Comparison of ENCODE assay signal across 28 cellular contexts in genomic region chr1:85128296-85128695, GRCh38.
A peak's percentile ranks its signal among the peaks of the same experiment; 100 is the strongest.
DNase-seq lines count a peak whose midpoint lies in the region; ATAC-seq and TF ChIP-seq lines count a peak whose summit lies in the region.
"Had no signal": no experiment of that assay in that cellular context is flagged by ENCODE, and none has a peak within 500 bp of the region (broad histone marks: within the 10 kb centered on the region; RNA-seq: fewer than 3 reads in every experiment).

No MANE protein-coding gene starts in this region.

- H3K27ac ChIP-seq in GM23338 (ENCODE audit: low read depth): no peak overlapping the region
- peak overlapping the region; percentile 15 to 53 for H3K27ac ChIP-seq in ascending aorta
- H3K27ac ChIP-seq: A549, adrenal gland, cardiac muscle cell, dorsolateral prefrontal cortex, foreskin keratinocyte, hepatocyte, KMS-11, neutrophil had no signal

- intact Hi-C loops in ascending aorta (cut with DNase I): no loop called here

- H3K4me3 Mint-ChIP-seq in GM23338: no peak overlapping the region
- H3K4me3 Mint-ChIP-seq in stimulated activated memory B cell treated with anti-CD40 and anti-IgM and Interleukin-4, amounts not matched to agents 10 μg/mL and 1 μg/mL and 100 μg/mL, for 72 hours: no peak overlapping the region
- H3K4me3 Mint-ChIP-seq: activated CD4-positive, alpha-beta T cell treated with anti-CD3 and anti-CD28 coated beads for 36 hours; activated T-cell treated with anti-CD3 and anti-CD28 coated beads, Interleukin-2, amount 50 U/mL, for 24 hours; CD14-positive monocyte; stimulated activated effector memory CD8-positive, alpha-beta T cell treated with anti-CD3 and anti-CD28 coated beads, Interleukin-12 subunit alpha, Interleukin-12 subunit beta, amount 100 ng/mL, for 72 hours; T-helper 1 cell treated with Interleukin-12 subunit alpha and Interleukin-12 subunit beta and Interleukin-4 antibody, amounts not matched to agents 30 μg/mL and 1 μg/mL, for 36 hours had no signal

- no peaks in the 10 kb centered on the region for H3K79me2 ChIP-seq in GM23338 (replicated peaks; ENCODE audit: insufficient read depth)
- H3K79me2 ChIP-seq: hepatocyte had no signal

- H3K36me3 ChIP-seq in GM23338 (ENCODE audit: insufficient read depth) (no peaks in the 10 kb centered on the region), ascending aorta (no peaks in the 10 kb centered on the region)
- H3K36me3 ChIP-seq: adrenal gland, cardiac muscle cell, neutrophil had no signal

- H4K20me1 ChIP-seq in GM23338 (replicated peaks; ENCODE audit: insufficient read depth): no peaks in the 10 kb centered on the region

- no peaks in the 10 kb centered on the region for H3F3A ChIP-seq in GM23338 (replicated peaks; ENCODE audit: low read depth)

- H3K4me1 Mint-ChIP-seq in GM23338: peaks cover 2% of the 10 kb centered on the region
- no peaks in the 10 kb centered on the region for H3K4me1 Mint-ChIP-seq in stimulated activated memory B cell treated with anti-CD40 and anti-IgM and Interleukin-4, amounts not matched to agents 10 μg/mL and 1 μg/mL and 100 μg/mL, for 72 hours
- H3K4me1 Mint-ChIP-seq: activated CD4-positive, alpha-beta T cell treated with anti-CD3 and anti-CD28 coated beads for 36 hours; CD14-positive monocyte; stimulated activated effector memory CD8-positive, alpha-beta T cell treated with anti-CD3 and anti-CD28 coated beads, Interleukin-12 subunit alpha, Interleukin-12 subunit beta, amount 100 ng/mL, for 72 hours had no signal

- H3K4me1 ChIP-seq in GM23338 (ENCODE audit: insufficient read depth): peaks cover 11% of the 10 kb centered on the region
- H3K4me1 ChIP-seq in ascending aorta: peaks cover 0 to 4% of the 10 kb centered on the region in 2 donors
- H3K4me1 ChIP-seq: A549, adrenal gland, foreskin keratinocyte had no signal

- H3K27me3 Mint-ChIP-seq in GM23338 (ENCODE audit: insufficient read depth, low read depth, poor library complexity): peaks cover 6% of the 10 kb centered on the region
- no peaks in the 10 kb centered on the region for H3K27me3 Mint-ChIP-seq in stimulated activated memory B cell treated with anti-CD40 and anti-IgM and Interleukin-4, amounts not matched to agents 10 μg/mL and 1 μg/mL and 100 μg/mL, for 72 hours
- H3K27me3 Mint-ChIP-seq: activated CD4-positive, alpha-beta T cell treated with anti-CD3 and anti-CD28 coated beads for 36 hours had no signal

- H3K36me3 Mint-ChIP-seq in GM23338 (ENCODE audit: low read depth): no peaks in the 10 kb centered on the region
- H3K36me3 Mint-ChIP-seq in stimulated activated memory B cell treated with anti-CD40 and anti-IgM and Interleukin-4, amounts not matched to agents 10 μg/mL and 1 μg/mL and 100 μg/mL, for 72 hours: no peaks in the 10 kb centered on the region
- H3K36me3 Mint-ChIP-seq: CD14-positive monocyte; stimulated activated effector memory CD8-positive, alpha-beta T cell treated with anti-CD3 and anti-CD28 coated beads, Interleukin-12 subunit alpha, Interleukin-12 subunit beta, amount 100 ng/mL, for 72 hours had no signal

- H2AFZ ChIP-seq in GM23338: 0 out of 2 replicates have a peak overlapping the region, but pooled peaks have one; percentile 50
- H2AFZ ChIP-seq: hepatocyte had no signal

- no peaks in the 10 kb centered on the region; the same call in 2 of the 3 replicates for H3K9me3 Mint-ChIP-seq in GM23338
- no peaks in the 10 kb centered on the region for H3K9me3 Mint-ChIP-seq in stimulated activated memory B cell treated with anti-CD40 and anti-IgM and Interleukin-4, amounts not matched to agents 10 μg/mL and 1 μg/mL and 100 μg/mL, for 72 hours
- H3K9me3 Mint-ChIP-seq: activated T-cell treated with anti-CD3 and anti-CD28 coated beads, Interleukin-2, amount 50 U/mL, for 24 hours; stimulated activated effector memory CD8-positive, alpha-beta T cell treated with anti-CD3 and anti-CD28 coated beads, Interleukin-12 subunit alpha, Interleukin-12 subunit beta, amount 100 ng/mL, for 72 hours; T-helper 1 cell treated with Interleukin-12 subunit alpha and Interleukin-12 subunit beta and Interleukin-4 antibody, amounts not matched to agents 30 μg/mL and 1 μg/mL, for 36 hours had no signal

- no peak overlapping the region for H3K4me2 ChIP-seq in GM23338
- H3K4me2 ChIP-seq: A549, hepatocyte, KMS-11 had no signal

- no peaks in the 10 kb centered on the region for H3K9me2 ChIP-seq in GM23338 (ENCODE audit: insufficient read depth)

- H3K4me3 ChIP-seq in GM23338: no peak overlapping the region
- H3K4me3 ChIP-seq in ascending aorta: no peak overlapping the region
- H3K4me3 ChIP-seq: A549, adrenal gland, cardiac muscle cell, dorsolateral prefrontal cortex, hepatocyte, skin epidermis had no signal

- H3K9me3 ChIP-seq in ascending aorta: no peaks in the 10 kb centered on the region
- H3K9me3 ChIP-seq: A549, adrenal gland, neutrophil had no signal

- no peak for TF ChIP-seq CTCF in GM23338 (conservative IDR thresholded peaks at IDR 0.05; ENCODE audit: low read depth in 2 of 2)
- no peak for TF ChIP-seq CTCF in ascending aorta (IDR thresholded peaks at IDR 0.05)

- ATAC-seq in GM23338 (no peak), HG03135 (IDR thresholded peaks at IDR 0.05; ENCODE audit: unreplicated experiment) (no peak)
- no peak for ATAC-seq in stimulated activated memory B cell treated with anti-CD40 and anti-IgM and Interleukin-4, amounts not matched to agents 10 μg/mL and 1 μg/mL and 100 μg/mL, for 72 hours
- ATAC-seq: A549; activated CD4-positive, alpha-beta T cell treated with anti-CD3 and anti-CD28 coated beads for 36 hours; foreskin keratinocyte; left lobe of liver; stimulated activated effector memory CD8-positive, alpha-beta T cell treated with anti-CD3 and anti-CD28 coated beads, Interleukin-12 subunit alpha, Interleukin-12 subunit beta, amount 100 ng/mL, for 72 hours had no signal

- H3K27me3 ChIP-seq in GM23338 (ENCODE audit: insufficient read depth) (no peaks in the 10 kb centered on the region), ascending aorta (no peaks in the 10 kb centered on the region)
- H3K27me3 ChIP-seq: adrenal gland, cardiac muscle cell, dorsolateral prefrontal cortex, foreskin keratinocyte, hepatocyte, neutrophil had no signal

- no peak overlapping the region for H3K27ac Mint-ChIP-seq in GM23338
- no peak overlapping the region for H3K27ac Mint-ChIP-seq in stimulated activated memory B cell treated with anti-CD40 and anti-IgM and Interleukin-4, amounts not matched to agents 10 μg/mL and 1 μg/mL and 100 μg/mL, for 72 hours
- H3K27ac Mint-ChIP-seq: activated CD4-positive, alpha-beta T cell treated with anti-CD3 and anti-CD28 coated beads for 36 hours; activated T-cell treated with anti-CD3 and anti-CD28 coated beads, Interleukin-2, amount 50 U/mL, for 24 hours; CD14-positive monocyte; stimulated activated effector memory CD8-positive, alpha-beta T cell treated with anti-CD3 and anti-CD28 coated beads, Interleukin-12 subunit alpha, Interleukin-12 subunit beta, amount 100 ng/mL, for 72 hours; T-helper 1 cell treated with Interleukin-12 subunit alpha and Interleukin-12 subunit beta and Interleukin-4 antibody, amounts not matched to agents 30 μg/mL and 1 μg/mL, for 36 hours had no signal

- peak; percentile 49 for DNase-seq in AG08395 (ENCODE audit: low spot score)
- no peak for DNase-seq in GM23338 (ENCODE audit: low spot score)
- no peak for DNase-seq in ascending aorta (ENCODE audit: low spot score in 2 of 2)
- peak; percentile 65 for DNase-seq in fibroblast of the conjunctiva (ENCODE audit: low read depth)
- DNase-seq in NCI-H1694 (lab: John Stamatoyannopoulos, UW): no peak
- DNase-seq in DMS153 (lab: John Stamatoyannopoulos, UW): no peak
- DNase-seq: activated CD4-positive, alpha-beta T cell treated with anti-CD3 and anti-CD28 coated beads for 36 hours; activated CD8-positive, alpha-beta memory T cell treated with anti-CD3 and anti-CD28 coated beads for 24 hours; activated gamma-delta T cell treated with Interleukin-2 at 50 U/mL for 16 hours; activated T-cell treated with anti-CD3 and anti-CD28 coated beads, Interleukin-2, amount 50 U/mL, for 24 hours; adrenal gland; dorsolateral prefrontal cortex; foreskin keratinocyte; NCI-H1436; RPMI8226; stimulated activated CD4-positive, alpha-beta T cell treated with anti-CD3 and anti-CD28 coated beads, Interleukin-2, amount 100 ng/mL, for 48 hours had no signal

TF ChIP-seq in GM23338, 12 proteins besides CTCF, POLR2A, EP300 and RAD21 (continues in another document):
- TF ChIP-seq STAT1 (IDR thresholded peaks at IDR 0.05; ENCODE audit: unreplicated experiment) (no peak), NANOG (IDR thresholded peaks at IDR 0.05; ENCODE audit: borderline replicate concordance) (no peak), EZH2 (IDR thresholded peaks at IDR 0.05; ENCODE audit: low read depth, unreplicated experiment) (no peak), POLR2AphosphoS5 (IDR thresholded peaks at IDR 0.05; ENCODE audit: low read depth) (no peak), CREB1 (CRISPR knock-in tag; IDR thresholded peaks at IDR 0.05; ENCODE audit: low read depth) (no peak), ETS1 (IDR thresholded peaks at IDR 0.05) (no peak), ZNF331 (CRISPR knock-in tag; IDR thresholded peaks at IDR 0.05; ENCODE audit: low read depth) (no peak), ZNF114 (CRISPR knock-in tag; IDR thresholded peaks at IDR 0.05) (no peak), JUNB (IDR thresholded peaks at IDR 0.05; ENCODE audit: unreplicated experiment) (no peak)

Comparison
In these comparisons a context has a peak if more than half of its experiments do, and no peak if none do; other contexts are left out.
1. DNase-seq: peak in AG08395 (single experiment) and fibroblast of the conjunctiva (single experiment); none in GM23338 (single experiment), ascending aorta (0 of 2), NCI-H1694 (single experiment) and DMS153 (single experiment).